ENCODE assay signal across 20 cellular contexts in the genomic region with DNA sequence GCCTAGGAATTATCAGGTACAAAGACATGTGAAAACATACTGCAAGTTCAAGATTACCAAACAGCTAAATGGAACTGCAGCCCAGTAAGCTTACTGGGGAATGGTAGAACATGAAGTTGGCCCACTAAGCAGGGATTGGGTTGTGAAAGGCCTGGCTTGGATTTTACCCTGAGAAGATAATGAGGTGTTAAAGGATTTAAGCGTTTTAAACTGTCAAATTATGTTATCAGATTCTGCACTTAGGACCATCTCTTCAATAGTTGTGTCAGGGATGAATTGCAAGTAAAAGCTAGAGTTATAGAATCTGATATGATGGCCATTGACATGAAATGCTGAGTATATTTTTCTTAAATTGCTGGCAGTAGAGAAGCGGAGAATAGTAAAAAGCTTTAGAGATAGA.
DNase-seq lines count a peak whose midpoint lies in the region; ATAC-seq, FAIRE-seq and TF ChIP-seq lines count a peak whose summit lies in the region.
"Had no signal": no experiment of that assay in that cellular context is flagged by ENCODE, and none has a peak within 500 bp of the region (broad histone marks: within the 10 kb centered on the region; RNA-seq: fewer than 3 reads in every experiment).

No MANE protein-coding gene starts in this region.

- H3K9me3 Mint-ChIP-seq in WTC11, result 0 out of 2 replicates have a peak, but pooled peaks cover 3% of the 10 kb centered on the region
- H3K9me3 Mint-ChIP-seq in natural killer cell, result peaks cover 11 to 13% of the 10 kb centered on the region in 2 donors

- POLR2A ChIA-PET in WTC11 (lab: Charles Lee), result no interaction called here
- POLR2A ChIA-PET in HepG2 (lab: Yijun Ruan, JAX), result no interaction called here

- CTCF ChIA-PET in WTC11 (lab: Charles Lee), result no interaction called here
- CTCF ChIA-PET in HepG2 (lab: Yijun Ruan, JAX; ENCODE audit: low intra/inter-chr PET ratio, low total read pairs), result no interaction called here

- FAIRE-seq in HepG2 (lab: Jason Lieb, UNC), result no peak
- FAIRE-seq: GM19239 had no signal

- no peak for TF ChIP-seq RAD21 in HepG2 (CRISPR knock-in tag; IDR thresholded peaks at IDR 0.05)

- peak; percentile 52 for DNase-seq in D341Med (ENCODE audit: low spot score)
- DNase-seq in NCI-H82 (lab: John Stamatoyannopoulos, UW), result peak; percentile 83
- no peak for DNase-seq in WTC11 (ENCODE audit: low spot score)
- no peak for DNase-seq in natural killer cell
- DNase-seq in HepG2 (ENCODE audit: low spot score), result no peak
- DNase-seq in NCI-H526 (lab: John Stamatoyannopoulos, UW), result no peak
- DNase-seq: C1 segment of cervical spinal cord; CD4-positive, CD25-positive, alpha-beta regulatory T cell; CD8-positive, alpha-beta memory T cell; DMS153; DMS79; GDM1; KBM-7 had no signal

- H3K36me3 ChIP-seq in neuron (ENCODE audit: insufficient read depth, low read length) (no peaks in the 10 kb centered on the region), HepG2 (replicated peaks in 1 of 2; ENCODE audit: control insufficient read depth in 1 of 2, insufficient read depth in 2 of 2, low read length in 2 of 2) (no peaks in the 10 kb centered on the region)
- H3K36me3 ChIP-seq: BE2C, HAP-1 had no signal

- no TSS peak for BruUV-seq in HepG2 (replicated peaks; lab: Mats Ljungman, UMichigan)

- no peaks in the 10 kb centered on the region for H3K9me3 ChIP-seq in neuron (ENCODE audit: low read length)
- H3K9me3 ChIP-seq in HepG2 (ENCODE audit: low read length), result no peaks in the 10 kb centered on the region
- H3K9me3 ChIP-seq: BE2C, HAP-1 had no signal

- TF ChIP-seq EP300 in HepG2 (IDR thresholded peaks at IDR 0.05; ENCODE audit: low read depth in 2 of 2, low read length in 2 of 2), result no peak
- no peak for TF ChIP-seq EP300 in HepG2 (CRISPR knock-in tag; IDR thresholded peaks at IDR 0.05; ENCODE audit: borderline replicate concordance)

- peak overlapping the region; percentile 75 for H3K27ac Mint-ChIP-seq in WTC11
- no peak overlapping the region for H3K27ac Mint-ChIP-seq in natural killer cell
- H3K27ac Mint-ChIP-seq: CD8-positive, alpha-beta memory T cell; IgD-negative memory B cell had no signal

- ATAC-seq in WTC11 (no peak), esophagus mucosa (no peak), natural killer cell (no peak), HepG2 (no peak)

- H3K4me3 ChIP-seq in neuron (ENCODE audit: low read length) (no peak overlapping the region), HepG2 (replicated peaks in 1 of 3; ENCODE audit: insufficient read depth in 1 of 3, low read depth in 2 of 3, low read length in 3 of 3) (no peak overlapping the region)
- H3K4me3 ChIP-seq: HAP-1 had no signal

- H2AFZ ChIP-seq in neuron (ENCODE audit: low read depth, low read length) (peak overlapping the region; percentile 32), HepG2 (ENCODE audit: low read length) (no peak overlapping the region)

- no peak overlapping the region for H3K9ac ChIP-seq in HepG2 (ENCODE audit: insufficient read depth, low read depth, low read length)

- H3K4me1 Mint-ChIP-seq in WTC11, result peaks cover 25% of the 10 kb centered on the region
- H3K4me1 Mint-ChIP-seq in natural killer cell, result no peaks in the 10 kb centered on the region
- H3K4me1 Mint-ChIP-seq: CD8-positive, alpha-beta memory T cell; IgD-negative memory B cell had no signal

- in situ Hi-C loops in HepG2 (cut with HindIII; ENCODE audit: extremely low pct_ligation_motif_present, low pct_unique_long_range_greater_than_20kb), result no loop called here

- no peak overlapping the region for H3K4me3 Mint-ChIP-seq in WTC11
- H3K4me3 Mint-ChIP-seq in natural killer cell, result no peak overlapping the region
- H3K4me3 Mint-ChIP-seq: CD4-positive, CD25-positive, alpha-beta regulatory T cell; IgD-negative memory B cell had no signal

- no peaks in the 10 kb centered on the region for H3K79me2 ChIP-seq in HepG2 (ENCODE audit: insufficient read depth, low read length)

- no peak for TF ChIP-seq POLR2A in HepG2 (IDR thresholded peaks at IDR 0.05; ENCODE audit: insufficient read depth in 1 of 2, low read depth in 2 of 2, low read length in 2 of 2)

- H3K4me2 ChIP-seq in HepG2 (ENCODE audit: low read depth, low read length), result no peak overlapping the region

- H3K27me3 Mint-ChIP-seq in WTC11 (ENCODE audit: low read depth), result no peaks in the 10 kb centered on the region
- H3K27me3 Mint-ChIP-seq in natural killer cell (ENCODE audit: low read depth in 2 of 2), result no peaks in the 10 kb centered on the region
- H3K27me3 Mint-ChIP-seq: CD4-positive, CD25-positive, alpha-beta regulatory T cell; CD8-positive, alpha-beta memory T cell; IgD-negative memory B cell had no signal

- TF ChIP-seq CTCF in WTC11 (IDR thresholded peaks at IDR 0.05) (no peak), natural killer cell (IDR thresholded peaks at IDR 0.05) (no peak), HepG2 (CRISPR knock-in tag; IDR thresholded peaks at IDR 0.05) (no peak)

- H3K4me1 ChIP-seq in neuron (ENCODE audit: insufficient read depth, low read length) (peaks cover 11% of the 10 kb centered on the region), HepG2 (ENCODE audit: insufficient read depth, low read length) (no peaks in the 10 kb centered on the region)
- H3K4me1 ChIP-seq: BE2C had no signal

- no peaks in the 10 kb centered on the region for H3K27me3 ChIP-seq in neuron (ENCODE audit: insufficient read depth, low read length)
- no peaks in the 10 kb centered on the region for H3K27me3 ChIP-seq in HepG2 (ENCODE audit: control insufficient read depth in 1 of 2, insufficient read depth in 2 of 2, low read length in 2 of 2)
- H3K27me3 ChIP-seq: BE2C had no signal

- H4K20me1 ChIP-seq in HepG2 (ENCODE audit: insufficient read depth, low read length), result no peaks in the 10 kb centered on the region

- H3K27ac ChIP-seq in HepG2 (ENCODE audit: extremely low read length, insufficient read depth, low read length), result no peak overlapping the region
- H3K27ac ChIP-seq: HL-60 had no signal

- WGBS in HepG2 (ENCODE audit: low lambda C conversion rate), result 53% methylated on average over 2 of the region's 2 CpGs

- peaks cover 9% of the 10 kb centered on the region for H3K36me3 Mint-ChIP-seq in WTC11
- H3K36me3 Mint-ChIP-seq in natural killer cell, result no peaks in the 10 kb centered on the region
- H3K36me3 Mint-ChIP-seq: CD4-positive, CD25-positive, alpha-beta regulatory T cell; CD8-positive, alpha-beta memory T cell; IgD-negative memory B cell had no signal

- intact Hi-C loops in natural killer cell (cut with micrococcal nuclease), result no loop called here
- intact Hi-C loops in HepG2 (cut with micrococcal nuclease; ENCODE audit: unreplicated experiment), result no loop called here

TF ChIP-seq in WTC11, 78 proteins besides CTCF, POLR2A, EP300 and RAD21 (continues in another document):
- TF ChIP-seq, protein P1, sequence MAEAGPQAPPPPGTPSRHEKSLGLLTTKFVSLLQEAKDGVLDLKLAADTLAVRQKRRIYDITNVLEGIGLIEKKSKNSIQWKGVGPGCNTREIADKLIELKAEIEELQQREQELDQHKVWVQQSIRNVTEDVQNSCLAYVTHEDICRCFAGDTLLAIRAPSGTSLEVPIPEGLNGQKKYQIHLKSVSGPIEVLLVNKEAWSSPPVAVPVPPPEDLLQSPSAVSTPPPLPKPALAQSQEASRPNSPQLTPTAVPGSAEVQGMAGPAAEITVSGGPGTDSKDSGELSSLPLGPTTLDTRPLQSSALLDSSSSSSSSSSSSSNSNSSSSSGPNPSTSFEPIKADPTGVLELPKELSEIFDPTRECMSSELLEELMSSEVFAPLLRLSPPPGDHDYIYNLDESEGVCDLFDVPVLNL (CRISPR knock-in tag; IDR thresholded peaks at IDR 0.05; ENCODE audit: borderline replicate concordance, low read depth), result no peak
- TF ChIP-seq, protein P2, sequence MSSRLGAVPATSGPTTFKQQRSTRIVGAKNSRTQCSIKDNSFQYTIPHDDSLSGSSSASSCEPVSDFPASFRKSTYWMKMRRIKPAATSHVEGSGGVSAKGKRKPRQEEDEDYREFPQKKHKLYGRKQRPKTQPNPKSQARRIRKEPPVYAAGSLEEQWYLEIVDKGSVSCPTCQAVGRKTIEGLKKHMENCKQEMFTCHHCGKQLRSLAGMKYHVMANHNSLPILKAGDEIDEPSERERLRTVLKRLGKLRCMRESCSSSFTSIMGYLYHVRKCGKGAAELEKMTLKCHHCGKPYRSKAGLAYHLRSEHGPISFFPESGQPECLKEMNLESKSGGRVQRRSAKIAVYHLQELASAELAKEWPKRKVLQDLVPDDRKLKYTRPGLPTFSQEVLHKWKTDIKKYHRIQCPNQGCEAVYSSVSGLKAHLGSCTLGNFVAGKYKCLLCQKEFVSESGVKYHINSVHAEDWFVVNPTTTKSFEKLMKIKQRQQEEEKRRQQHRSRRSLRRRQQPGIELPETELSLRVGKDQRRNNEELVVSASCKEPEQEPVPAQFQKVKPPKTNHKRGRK (CRISPR knock-in tag; IDR thresholded peaks at IDR 0.05; ENCODE audit: borderline replicate concordance), result no peak
- TF ChIP-seq NR1H2 (CRISPR knock-in tag; IDR thresholded peaks at IDR 0.05) (no peak), ZNF138 (CRISPR knock-in tag; conservative IDR thresholded peaks at IDR 0.05) (no peak)

TF ChIP-seq in HepG2, 621 proteins besides CTCF, POLR2A, EP300 and RAD21 (continues in another document):
- TF ChIP-seq RFXANK (CRISPR knock-in tag; IDR thresholded peaks at IDR 0.05), result no peak
- no peak for TF ChIP-seq SIX1 (CRISPR knock-in tag; IDR thresholded peaks at IDR 0.05; ENCODE audit: borderline replicate concordance)
- TF ChIP-seq SMAD3 (CRISPR knock-in tag; IDR thresholded peaks at IDR 0.05), result no peak

Comparison
In these comparisons a context has a peak if more than half of its experiments do, and no peak if none do; other contexts are left out.
1. DNase-seq: peak in D341Med (single experiment) and NCI-H82 (single experiment); none in WTC11 (single experiment), natural killer cell (single experiment), HepG2 (single experiment) and NCI-H526 (0 of 2).